In the genomic region with DNA sequence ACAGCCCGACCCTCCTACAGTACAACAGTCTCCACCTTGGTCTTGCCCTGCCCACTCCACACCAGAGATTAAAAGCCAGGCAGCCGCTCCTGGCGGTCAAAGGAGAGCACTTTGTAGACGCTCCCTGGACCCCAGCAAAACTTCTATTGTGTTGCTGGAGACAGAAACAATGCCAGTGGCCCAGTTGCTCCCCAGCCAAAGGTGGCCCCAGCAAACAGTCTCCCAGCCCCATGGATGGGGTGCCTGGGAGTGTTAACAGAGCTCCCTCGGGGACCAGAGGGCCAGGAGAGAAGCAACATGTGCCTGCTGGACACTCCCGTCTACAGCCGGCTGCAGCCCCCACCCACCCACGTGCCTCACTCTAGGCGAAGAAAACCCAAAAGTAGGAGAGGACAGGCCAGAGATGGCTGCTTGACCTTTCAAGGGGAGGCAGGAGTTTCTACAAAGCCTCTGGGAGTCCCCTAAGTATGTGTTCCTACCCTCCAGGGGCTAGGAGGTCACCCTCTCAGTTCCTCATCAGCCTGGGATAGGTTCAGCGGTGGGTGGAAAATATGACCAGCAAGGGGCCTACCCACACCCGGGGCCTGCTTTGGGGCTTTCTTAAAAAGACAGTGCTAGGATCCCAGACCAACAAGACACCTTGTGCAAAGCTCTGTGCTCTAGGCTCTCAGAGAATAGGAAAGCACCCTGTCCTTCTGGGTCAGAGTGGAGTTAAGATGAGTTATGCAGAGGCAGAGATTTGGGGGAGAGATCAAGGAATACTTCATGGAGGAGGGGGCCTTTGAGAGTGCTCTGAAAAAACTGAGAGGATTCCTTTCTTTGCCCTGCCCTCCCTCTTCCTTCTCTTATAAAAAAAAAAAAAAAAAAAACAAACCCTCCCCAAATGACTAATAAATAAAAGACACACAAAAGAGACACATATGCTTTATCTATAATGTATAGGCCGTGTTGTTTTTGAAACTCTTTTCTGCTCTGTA, we compare ENCODE assay signal across 8 cellular contexts. TPM values are rescaled to one million over a fixed set of nuclear protein-coding genes. Genes with fewer than 3 reads are reported as not detected.
DNase-seq lines count a peak whose midpoint lies in the region; ATAC-seq and TF ChIP-seq lines count a peak whose summit lies in the region.

No MANE protein-coding gene starts in this region.

- peaks cover 8% of the 10 kb centered on the region for H3K4me1 Mint-ChIP-seq in Calu3 (ENCODE audit: low read depth, unreplicated experiment)

- H3K36me3 ChIP-seq in heart left ventricle, result no peaks in the 10 kb centered on the region
- no peaks in the 10 kb centered on the region for H3K36me3 ChIP-seq in left ventricle myocardium inferior
- no peaks in the 10 kb centered on the region for H3K36me3 ChIP-seq in stomach

- no peak for TF ChIP-seq POLR2A in heart left ventricle (IDR thresholded peaks at IDR 0.05)
- no peak for TF ChIP-seq POLR2A in stomach (IDR thresholded peaks at IDR 0.05)

- no peaks in the 10 kb centered on the region for H3K36me3 Mint-ChIP-seq in Calu3 (ENCODE audit: insufficient read depth, unreplicated experiment)

- no peak for TF ChIP-seq EP300 in stomach (IDR thresholded peaks at IDR 0.05)

- H3K9me3 Mint-ChIP-seq in Calu3 (ENCODE audit: low read depth, unreplicated experiment), result no peaks in the 10 kb centered on the region

- H3K9me3 ChIP-seq in heart left ventricle (no peaks in the 10 kb centered on the region), left ventricle myocardium inferior (replicated peaks) (no peaks in the 10 kb centered on the region), stomach (no peaks in the 10 kb centered on the region)

- DNase-seq in heart left ventricle, result peak in 1 of 5 donors; percentile 39
- DNase-seq in left ventricle myocardium inferior, result no peak
- DNase-seq in NOMO-1 treated with DMSO at 0.1 percent for 48 hours (lab: John Stamatoyannopoulos, UW; ENCODE audit: unreplicated experiment), result peak; percentile 88
- peak; percentile 41 for DNase-seq in astrocyte of the hippocampus (ENCODE audit: low read depth, low spot score)
- DNase-seq in stimulated activated CD4-positive, alpha-beta T cell treated with anti-CD3 and anti-CD28 coated beads, TNF-alpha, amount 100 ng/mL, for 48 hours (ENCODE audit: low read depth in 3 of 3), result peak in 2 of 3 donors; percentile 50 to 63
- no peak for DNase-seq in stomach
- DNase-seq in Calu3, result no peak

- peak overlapping the region in 1 of 12 donors; percentile 24 for H3K27ac ChIP-seq in heart left ventricle
- H3K27ac ChIP-seq in left ventricle myocardium inferior (replicated peaks), result no peak overlapping the region
- H3K27ac ChIP-seq in stomach, result no peak overlapping the region

- intact Hi-C loops in heart left ventricle (cut with DNase I) (no loop called here), left ventricle myocardium inferior (cut with micrococcal nuclease) (no loop called here), stomach (cut with DNase I; ENCODE audit: low total_unique reads) (no loop called here), Calu3 (cut with micrococcal nuclease; ENCODE audit: unreplicated experiment) (no loop called here)

- CTCF ChIA-PET in Calu3 (lab: Charles Lee), result no interaction called here

- no TSS peak for BruUV-seq in Calu3 (replicated peaks; lab: Mats Ljungman, UMichigan)

- TF ChIP-seq CTCF in heart left ventricle (IDR thresholded peaks at IDR 0.05) (no peak), left ventricle myocardium inferior (IDR thresholded peaks at IDR 0.05; ENCODE audit: borderline replicate concordance) (no peak), stomach (IDR thresholded peaks at IDR 0.05) (no peak), Calu3 (IDR thresholded peaks at IDR 0.05; ENCODE audit: unreplicated experiment) (no peak)

- 34 to 43% (median 37%) methylated on average over 12 of the region's 12 CpGs for WGBS in heart left ventricle, 4 donors
- 24 to 37% (median 26%) methylated on average over 8 to 12 of the region's 12 CpGs for WGBS in stomach, 5 donors

- peak in 3 of 4 donors; percentile 41 to 65 (median 64) for ATAC-seq in heart left ventricle
- ATAC-seq in HG02840 (IDR thresholded peaks at IDR 0.05; ENCODE audit: low FRiP score, unreplicated experiment), result peak; percentile 88

- H3K27me3 Mint-ChIP-seq in Calu3 (ENCODE audit: unreplicated experiment), result peaks cover 70% of the 10 kb centered on the region

- peaks cover 0 to 19% (median 4%) of the 10 kb centered on the region in 12 donors for H3K4me1 ChIP-seq in heart left ventricle
- H3K4me1 ChIP-seq in left ventricle myocardium inferior, result peaks cover 15% of the 10 kb centered on the region
- H3K4me1 ChIP-seq in stomach, result peaks cover 0 to 8% (median 7%) of the 10 kb centered on the region in 4 donors

- no peak overlapping the region for H3K27ac Mint-ChIP-seq in Calu3 (ENCODE audit: unreplicated experiment)

- H3K4me3 ChIP-seq in heart left ventricle, result no peak overlapping the region
- H3K4me3 ChIP-seq in left ventricle myocardium inferior, result no peak overlapping the region
- no peak overlapping the region for H3K4me3 ChIP-seq in stomach

- no peak overlapping the region for H3K4me3 Mint-ChIP-seq in Calu3 (ENCODE audit: low read depth, unreplicated experiment)

- H3K27me3 ChIP-seq in heart left ventricle (no peaks in the 10 kb centered on the region), left ventricle myocardium inferior (ENCODE audit: low read depth) (no peaks in the 10 kb centered on the region), stomach (no peaks in the 10 kb centered on the region)

RNA-seq across cellular contexts. Expression of a gene that starts 19.0 kb away (rescaled TPM):
- total RNA-seq in heart left ventricle (10 to 100 TPM in 6 of 9 donors, 1 to 10 TPM in 3; 7.9 to 41.5 (median 13.8) TPM), left ventricle myocardium inferior (11.2 TPM), stomach (10 to 100 TPM in 3 of 5 donors, 1 to 10 TPM in 2; 9.0 to 25.2 (median 19.3) TPM), Calu3 (2022) (0.31 and 1.3 TPM in 2 replicates)
- polyA plus RNA-seq in heart left ventricle (10 to 100 TPM in 1 of 2 donors, 1 to 10 TPM in 1; 7.2 to 11.2 TPM), stomach (10 to 100 TPM in 2 of 3 donors, 1 to 10 TPM in 1; 5.2 to 17.4 (median 15.7) TPM)

Comparison
In these comparisons a context has a peak if more than half of its experiments do, and no peak if none do; other contexts are left out.
1. DNase-seq: peak in NOMO-1 treated with DMSO at 0.1 percent for 48 hours (single experiment), astrocyte of the hippocampus (single experiment) and stimulated activated CD4-positive, alpha-beta T cell treated with anti-CD3 and anti-CD28 coated beads, TNF-alpha, amount 100 ng/mL, for 48 hours (2 of 3); none in left ventricle myocardium inferior (single experiment), stomach (single experiment) and Calu3 (single experiment).